In the genomic region with DNA sequence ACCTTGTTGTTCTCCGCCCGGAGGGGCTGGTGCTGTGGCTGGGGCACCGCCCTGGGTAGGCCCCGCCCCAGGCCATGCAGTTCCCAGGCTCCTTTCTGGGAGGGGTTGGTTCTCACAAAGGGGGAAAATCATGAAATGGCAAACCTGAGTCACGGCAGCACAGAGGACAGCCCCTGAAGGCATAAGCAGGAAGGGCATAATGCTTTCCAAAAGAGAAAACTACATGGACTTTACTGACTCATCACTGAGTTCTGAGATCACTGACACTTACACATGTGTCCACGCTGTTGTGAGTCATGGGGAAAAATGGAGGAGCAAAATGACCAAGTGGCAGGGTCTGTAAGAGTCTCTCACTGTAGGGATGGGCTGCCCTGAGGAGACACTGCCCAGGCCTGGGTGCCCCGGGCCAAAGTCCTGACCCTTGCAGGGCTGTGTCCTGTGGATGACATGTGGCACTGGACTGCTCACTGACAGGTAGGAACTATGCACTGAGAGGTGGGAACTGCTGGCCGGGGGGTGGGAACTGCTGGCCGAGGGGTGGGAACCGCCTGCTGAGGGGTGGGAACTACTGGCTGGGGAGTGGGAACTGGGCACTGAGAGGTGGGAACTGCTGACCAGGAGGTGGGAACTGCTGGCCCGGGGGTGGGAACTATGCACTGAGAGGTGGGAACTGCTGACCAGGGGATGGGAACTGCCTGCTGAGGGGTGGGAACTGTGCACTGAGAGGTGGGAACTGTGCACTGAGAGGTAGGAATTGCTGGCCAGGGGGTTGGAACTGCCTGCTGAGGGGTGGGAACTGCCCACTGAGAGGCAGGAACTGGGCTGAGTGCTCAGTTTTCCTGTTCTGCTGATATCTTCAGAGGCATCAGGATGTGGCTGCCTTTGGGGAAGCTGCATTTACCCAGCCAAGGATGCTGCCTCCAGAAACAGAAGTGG, we compare ENCODE assay signal across 11 cellular contexts.
A peak's percentile ranks its signal among the peaks of the same experiment; 100 is the strongest.
DNase-seq lines count a peak whose midpoint lies in the region; ATAC-seq and TF ChIP-seq lines count a peak whose summit lies in the region.
"Had no signal": no experiment of that assay in that cellular context is flagged by ENCODE, and none has a peak within 500 bp of the region (broad histone marks: within the 10 kb centered on the region; RNA-seq: fewer than 3 reads in every experiment).

No MANE protein-coding gene starts in this region.

- H3K36me3 ChIP-seq in ascending aorta, result no peaks in the 10 kb centered on the region

- H3K27me3 ChIP-seq in ascending aorta, result no peaks in the 10 kb centered on the region

- TF ChIP-seq CTCF in ascending aorta (IDR thresholded peaks at IDR 0.05), result no peak

- no peaks in the 10 kb centered on the region for H3K36me3 Mint-ChIP-seq in immature natural killer cell

- no peaks in the 10 kb centered on the region for H3K9me3 Mint-ChIP-seq in immature natural killer cell
- H3K9me3 Mint-ChIP-seq: activated B cell treated with CpG ODN at 0.5 μM for 24 hours had no signal

- H3K4me3 ChIP-seq in ascending aorta, result peak overlapping the region; percentile 1 to 4

- H3K27ac ChIP-seq in ascending aorta, result peak overlapping the region; percentile 84 to 87
- H3K27ac ChIP-seq: HL-60 had no signal

- H3K4me1 Mint-ChIP-seq in immature natural killer cell, result no peaks in the 10 kb centered on the region
- H3K4me1 Mint-ChIP-seq: activated B cell treated with CpG ODN at 0.5 μM for 24 hours had no signal

- intact Hi-C loops in ascending aorta (cut with DNase I), result loop anchor here (1.0 to 10.0 kb wide), 3 partner anchors 92 to 1618 kb away; no protein-coding TSS in a partner anchor

- peak; percentile 25 for DNase-seq in stimulated activated CD4-positive, alpha-beta T cell treated with anti-CD3 and anti-CD28 coated beads, Interleukin-15, amount 100 ng/mL, for 24 hours
- DNase-seq in stimulated activated CD4-positive, alpha-beta T cell treated with anti-CD3 and anti-CD28 coated beads, Interleukin-12 subunit alpha, Interleukin-12 subunit beta, amount 100 ng/mL, for 4 hours, result no peak
- DNase-seq in ascending aorta (ENCODE audit: low spot score in 2 of 2), result peak; percentile 65 to 94
- DNase-seq in kidney glomerular epithelial cell (lab: John Stamatoyannopoulos, UW), result peak; percentile 4
- no peak for DNase-seq in immature natural killer cell
- DNase-seq: activated B cell treated with CpG ODN at 0.5 μM for 24 hours, GF-D8 had no signal

- peaks cover 0 to 1% (median 0%) of the 10 kb centered on the region in 3 donors for H3K27me3 Mint-ChIP-seq in immature natural killer cell (ENCODE audit: low read depth in 3 of 3)
- H3K27me3 Mint-ChIP-seq: activated B cell treated with CpG ODN at 0.5 μM for 24 hours had no signal

- no peaks in the 10 kb centered on the region for H3K9me3 ChIP-seq in ascending aorta

- no peak overlapping the region for H3K4me3 Mint-ChIP-seq in immature natural killer cell
- H3K4me3 Mint-ChIP-seq: activated B cell treated with CpG ODN at 0.5 μM for 24 hours had no signal

- peaks cover 15 to 44% of the 10 kb centered on the region in 2 donors for H3K4me1 ChIP-seq in ascending aorta

- ATAC-seq in GM19351 (IDR thresholded peaks at IDR 0.05; ENCODE audit: unreplicated experiment) (no peak), GM21526 (IDR thresholded peaks at IDR 0.05; ENCODE audit: low FRiP score, unreplicated experiment) (no peak), HG03460 (IDR thresholded peaks at IDR 0.05; ENCODE audit: unreplicated experiment) (no peak)

- H3K27ac Mint-ChIP-seq in immature natural killer cell, result no peak overlapping the region
- H3K27ac Mint-ChIP-seq: activated B cell treated with CpG ODN at 0.5 μM for 24 hours had no signal

Comparison
In these comparisons a context has a peak if more than half of its experiments do, and no peak if none do; other contexts are left out.
1. DNase-seq: peak in stimulated activated CD4-positive, alpha-beta T cell treated with anti-CD3 and anti-CD28 coated beads, Interleukin-15, amount 100 ng/mL, for 24 hours (single experiment), ascending aorta (2 of 2) and kidney glomerular epithelial cell (single experiment); none in stimulated activated CD4-positive, alpha-beta T cell treated with anti-CD3 and anti-CD28 coated beads, Interleukin-12 subunit alpha, Interleukin-12 subunit beta, amount 100 ng/mL, for 4 hours (single experiment) and immature natural killer cell (0 of 3).